ENCODE assay signal across 32 cellular contexts in genomic region chr9:90538566-90538965, GRCh38.
DNase-seq lines count a peak whose midpoint lies in the region; ATAC-seq and TF ChIP-seq lines count a peak whose summit lies in the region.
"Had no signal": no experiment of that assay in that cellular context is flagged by ENCODE, and none has a peak within 500 bp of the region (broad histone marks: within the 10 kb centered on the region; RNA-seq: fewer than 3 reads in every experiment).

No MANE protein-coding gene starts in this region.

- H3K4me3 ChIP-seq in GM23338: no peak overlapping the region
- H3K4me3 ChIP-seq in brain microvascular endothelial cell (ENCODE audit: low read depth, low read length): no peak overlapping the region
- H3K4me3 ChIP-seq: A549; BLaER1; BLaER1 treated with 17β-estradiol and CSF1 and Interleukin-3, amounts not matched to agents 10 nM and 100 nM had no signal

- no peaks in the 10 kb centered on the region for H3K9me2 ChIP-seq in GM23338 (ENCODE audit: insufficient read depth)

- H3K27ac ChIP-seq in GM23338 (ENCODE audit: low read depth) (no peak overlapping the region), brain microvascular endothelial cell (no peak overlapping the region)
- H3K27ac ChIP-seq: 22Rv1; A549; BLaER1; BLaER1 treated with 17β-estradiol and CSF1 and Interleukin-3, amounts not matched to agents 10 nM and 100 nM; C4-2B had no signal

- peaks cover 25% of the 10 kb centered on the region for H3K4me1 ChIP-seq in GM23338 (ENCODE audit: insufficient read depth)
- H3K4me1 ChIP-seq: A549; BLaER1; BLaER1 treated with 17β-estradiol and CSF1 and Interleukin-3, amounts not matched to agents 10 nM and 100 nM; Caco-2 had no signal

- no peak overlapping the region for H3K27ac Mint-ChIP-seq in GM23338
- H3K27ac Mint-ChIP-seq in osteocyte (ENCODE audit: unreplicated experiment): no peak overlapping the region
- H3K27ac Mint-ChIP-seq: B cell; CD14-positive monocyte; CD4-positive, alpha-beta memory T cell; CD4-positive, alpha-beta T cell; CD4-positive, CD25-positive, alpha-beta regulatory T cell; CD8-positive, alpha-beta memory T cell; CD8-positive, alpha-beta T cell had no signal

- H3K4me2 ChIP-seq in GM23338: no peak overlapping the region
- H3K4me2 ChIP-seq: A549; BLaER1; BLaER1 treated with 17β-estradiol and CSF1 and Interleukin-3, amounts not matched to agents 10 nM and 100 nM had no signal

- no peaks in the 10 kb centered on the region for H3K36me3 Mint-ChIP-seq in GM23338 (ENCODE audit: low read depth)
- no peaks in the 10 kb centered on the region for H3K36me3 Mint-ChIP-seq in osteocyte (ENCODE audit: unreplicated experiment)
- H3K36me3 Mint-ChIP-seq: CD14-positive monocyte; CD4-positive, alpha-beta memory T cell; CD4-positive, CD25-positive, alpha-beta regulatory T cell; CD8-positive, alpha-beta memory T cell; CD8-positive, alpha-beta T cell had no signal

- no peak for TF ChIP-seq CTCF in GM23338 (conservative IDR thresholded peaks at IDR 0.05; ENCODE audit: low read depth in 2 of 2)
- TF ChIP-seq CTCF in brain microvascular endothelial cell (IDR thresholded peaks at IDR 0.05; ENCODE audit: low read depth, low read length, missing control alignments): no peak
- TF ChIP-seq CTCF in osteocyte (IDR thresholded peaks at IDR 0.05): no peak

- H3K36me3 ChIP-seq in GM23338 (ENCODE audit: insufficient read depth) (no peaks in the 10 kb centered on the region), brain microvascular endothelial cell (replicated peaks) (no peaks in the 10 kb centered on the region)
- H3K36me3 ChIP-seq: BE2C; BLaER1; BLaER1 treated with 17β-estradiol and CSF1 and Interleukin-3, amounts not matched to agents 10 nM and 100 nM had no signal

- H2AFZ ChIP-seq in GM23338: 0 out of 2 replicates have a peak overlapping the region, but pooled peaks have one; percentile 10

- no peak overlapping the region for H3K4me3 Mint-ChIP-seq in GM23338
- no peak overlapping the region for H3K4me3 Mint-ChIP-seq in osteocyte (ENCODE audit: unreplicated experiment)
- H3K4me3 Mint-ChIP-seq: B cell; CD4-positive, alpha-beta memory T cell; CD4-positive, alpha-beta T cell; CD4-positive, CD25-positive, alpha-beta regulatory T cell; CD8-positive, alpha-beta memory T cell; CD8-positive, alpha-beta T cell had no signal

- H3K4me1 Mint-ChIP-seq in GM23338 (peaks cover 26% of the 10 kb centered on the region), osteocyte (ENCODE audit: unreplicated experiment) (no peaks in the 10 kb centered on the region)
- H3K4me1 Mint-ChIP-seq: B cell; CD14-positive monocyte; CD4-positive, alpha-beta memory T cell; CD4-positive, CD25-positive, alpha-beta regulatory T cell; CD8-positive, alpha-beta memory T cell had no signal

- H3K27me3 ChIP-seq in GM23338 (ENCODE audit: insufficient read depth): no peaks in the 10 kb centered on the region
- H3K27me3 ChIP-seq in brain microvascular endothelial cell (replicated peaks): no peaks in the 10 kb centered on the region
- H3K27me3 ChIP-seq: BE2C; BLaER1; BLaER1 treated with 17β-estradiol and CSF1 and Interleukin-3, amounts not matched to agents 10 nM and 100 nM had no signal

- no peaks in the 10 kb centered on the region for H3K79me2 ChIP-seq in GM23338 (replicated peaks; ENCODE audit: insufficient read depth)

- no peaks in the 10 kb centered on the region for H4K20me1 ChIP-seq in GM23338 (replicated peaks; ENCODE audit: insufficient read depth)
- H4K20me1 ChIP-seq: BLaER1; BLaER1 treated with 17β-estradiol and CSF1 and Interleukin-3, amounts not matched to agents 10 nM and 100 nM had no signal

- in situ Hi-C loops in G401 (cut with HindIII; ENCODE audit: low sequenced_read_pairs): no loop called here
- in situ Hi-C loops in brain microvascular endothelial cell (cut with HindIII; ENCODE audit: low pct_ligation_motif_present, low sequenced_read_pairs): no loop called here

- no peaks in the 10 kb centered on the region for H3F3A ChIP-seq in GM23338 (replicated peaks; ENCODE audit: low read depth)

- peak; percentile 71 for DNase-seq in G401 (ENCODE audit: low spot score)
- DNase-seq in GM23338 (ENCODE audit: low spot score): no peak
- peak; percentile 65 for DNase-seq in cerebellar cortex (ENCODE audit: low spot score)
- no peak for DNase-seq in brain microvascular endothelial cell
- no peak for DNase-seq in NCI-H2171 treated with DMSO at 0.1 percent for 48 hours (lab: John Stamatoyannopoulos, UW)
- no peak for DNase-seq in osteocyte (ENCODE audit: extremely low spot score, unreplicated experiment)
- DNase-seq: 8988T; ACHN; AML-193; BE2C; Caco-2; Calu3; CD4-positive, alpha-beta memory T cell; CD4-positive, alpha-beta T cell; CD4-positive, CD25-positive, alpha-beta regulatory T cell; CD8-positive, alpha-beta memory T cell; CD8-positive, alpha-beta T cell; COR-L47; DMS 273 treated with DMSO at 0.1 percent for 48 hours; DMS153; DMS53; DMS79; DMS79 treated with DMSO at 0.1 percent for 48 hours; DND-41; EL had no signal

- H3K9me3 Mint-ChIP-seq in GM23338 (no peaks in the 10 kb centered on the region), osteocyte (ENCODE audit: unreplicated experiment) (no peaks in the 10 kb centered on the region)
- H3K9me3 Mint-ChIP-seq: CD4-positive, alpha-beta T cell; CD8-positive, alpha-beta T cell had no signal

- no peak for ATAC-seq in GM23338
- ATAC-seq: A549; CD8-positive, alpha-beta T cell had no signal

- H3K27me3 Mint-ChIP-seq in GM23338 (ENCODE audit: insufficient read depth, low read depth, poor library complexity) (no peaks in the 10 kb centered on the region), osteocyte (ENCODE audit: unreplicated experiment) (peaks cover 24% of the 10 kb centered on the region)

TF ChIP-seq in GM23338, 12 proteins besides CTCF, POLR2A, EP300 and RAD21 (continues in another document):
- TF ChIP-seq ZNF462 (CRISPR knock-in tag; IDR thresholded peaks at IDR 0.05): no peak
- no peak for TF ChIP-seq JUNB (IDR thresholded peaks at IDR 0.05; ENCODE audit: unreplicated experiment)

Comparison
In these comparisons a context has a peak if more than half of its experiments do, and no peak if none do; other contexts are left out.
1. DNase-seq: peak in G401 (single experiment) and cerebellar cortex (single experiment); none in GM23338 (single experiment), brain microvascular endothelial cell (single experiment), NCI-H2171 treated with DMSO at 0.1 percent for 48 hours (single experiment) and osteocyte (single experiment).